Comparison of ENCODE assay signal across 22 cellular contexts in the genomic region with DNA sequence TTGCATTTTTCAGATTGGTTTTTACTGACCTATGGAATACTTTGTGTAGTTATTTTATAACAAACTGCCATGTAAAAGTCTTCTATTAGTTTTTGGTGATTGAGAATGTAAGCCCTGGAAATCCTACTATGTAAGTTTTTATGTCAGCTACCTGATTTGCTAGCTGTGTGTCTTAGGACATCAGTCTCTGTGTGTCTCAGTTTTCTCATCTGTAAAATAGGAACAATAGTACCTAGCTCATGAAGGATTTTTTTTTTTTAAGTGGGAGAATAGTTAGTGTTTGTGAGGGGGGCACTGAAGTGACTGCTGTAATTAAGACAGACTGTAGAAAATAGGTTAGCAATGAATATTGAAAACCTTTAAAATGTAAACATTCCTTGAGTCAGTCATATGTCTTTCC. TPM values are rescaled to one million over a fixed set of nuclear protein-coding genes. Genes with fewer than 3 reads are reported as not detected.
DNase-seq lines count a peak whose midpoint lies in the region; ATAC-seq, FAIRE-seq and TF ChIP-seq lines count a peak whose summit lies in the region.
"Had no signal": no experiment of that assay in that cellular context is flagged by ENCODE, and none has a peak within 500 bp of the region (broad histone marks: within the 10 kb centered on the region; RNA-seq: fewer than 3 reads in every experiment).

No MANE protein-coding gene starts in this region.

- H3K27ac ChIP-seq in K562 (ENCODE audit: extremely low read depth, low read depth, low read length) (no peak overlapping the region), osteoblast (ENCODE audit: low read depth, low read length) (no peak overlapping the region)
- H3K27ac ChIP-seq: 22Rv1, BLaER1, C4-2B had no signal

- no peak for TF ChIP-seq POLR2A in K562 (conservative IDR thresholded peaks at IDR 0.05)

- peaks cover 73% of the 10 kb centered on the region for H3K4me1 Mint-ChIP-seq in activated naive CD4-positive, alpha-beta T cell treated with anti-CD3 and anti-CD28 coated beads, Interleukin-2, amount 50 U/mL, for 24 hours
- H3K4me1 Mint-ChIP-seq in mesothelial cell of epicardium = peaks cover 2% of the 10 kb centered on the region

- no peak for DNase-seq in activated naive CD4-positive, alpha-beta T cell (lab: John Stamatoyannopoulos, UW)
- DNase-seq in K562 (ENCODE audit: extremely low read depth in 1 of 4, low spot score in 3 of 4) = no peak
- no peak for DNase-seq in mesothelial cell of epicardium (ENCODE audit: low spot score in 2 of 2, unreplicated experiment in 2 of 2)
- no peak for DNase-seq in osteoblast (ENCODE audit: insufficient read length, low spot score, missing footprints)
- DNase-seq in D721Med (ENCODE audit: insufficient read length, low spot score) = no peak
- DNase-seq: Caco-2; CD4-positive, CD25-positive, alpha-beta regulatory T cell; CD8-positive, alpha-beta T cell; DMS 273 treated with DMSO at 0.1 percent for 48 hours; DMS79; GF-D8; GOT3; HFFc6 had no signal

- no peak for TF ChIP-seq EP300 in K562 (IDR thresholded peaks at IDR 0.05; ENCODE audit: low read length)

- no peak overlapping the region for H3K4me2 ChIP-seq in K562 (ENCODE audit: insufficient read depth, low read length)
- H3K4me2 ChIP-seq in osteoblast (ENCODE audit: insufficient read depth, low read length) = no peak overlapping the region
- H3K4me2 ChIP-seq: BLaER1 had no signal

- H3K27me3 ChIP-seq in K562 (ENCODE audit: control insufficient read depth in 2 of 2, insufficient read depth in 2 of 2, low read length in 2 of 2) = no peaks in the 10 kb centered on the region
- no peaks in the 10 kb centered on the region for H3K27me3 ChIP-seq in osteoblast (ENCODE audit: insufficient read depth, low read length)
- H3K27me3 ChIP-seq: BLaER1 had no signal

- H3K9me3 ChIP-seq in K562 (replicated peaks; ENCODE audit: control insufficient read depth, insufficient read depth, low read depth, low read length) = no peaks in the 10 kb centered on the region
- no peaks in the 10 kb centered on the region for H3K9me3 ChIP-seq in osteoblast (ENCODE audit: low read depth, low read length)
- H3K9me3 ChIP-seq: BLaER1, Caco-2, HAP-1 had no signal

- CTCF ChIA-PET in K562 (lab: Yijun Ruan, JAX; ENCODE audit: low intra/inter-chr PET ratio) = no interaction called here

- intact Hi-C loops in K562 (cut with micrococcal nuclease) = no loop called here

- FAIRE-seq in K562 (lab: Jason Lieb, UNC) (no peak), D721Med (lab: Jason Lieb, UNC) (no peak)
- FAIRE-seq: A204.1, GM12891, GM18507 had no signal

- peak overlapping the region; percentile 30 for H3K27ac Mint-ChIP-seq in activated naive CD4-positive, alpha-beta T cell treated with anti-CD3 and anti-CD28 coated beads, Interleukin-2, amount 50 U/mL, for 24 hours
- H3K27ac Mint-ChIP-seq in mesothelial cell of epicardium = peak overlapping the region; percentile 39
- H3K27ac Mint-ChIP-seq: B cell; CD8-positive, alpha-beta T cell; HFFc6 had no signal

- no peaks in the 10 kb centered on the region for H4K20me1 ChIP-seq in K562 (replicated peaks; ENCODE audit: control insufficient read depth, insufficient read depth, low read length)
- H4K20me1 ChIP-seq in osteoblast (ENCODE audit: insufficient read depth, low read length) = peaks cover 6% of the 10 kb centered on the region

- BruUV-seq in K562 (replicated peaks; lab: Mats Ljungman, UMichigan) = no TSS peak

- in situ Hi-C loops in K562 (cut with MboI) = no loop called here

- no peaks in the 10 kb centered on the region for H3K27me3 Mint-ChIP-seq in activated naive CD4-positive, alpha-beta T cell treated with anti-CD3 and anti-CD28 coated beads, Interleukin-2, amount 50 U/mL, for 24 hours
- no peaks in the 10 kb centered on the region for H3K27me3 Mint-ChIP-seq in mesothelial cell of epicardium (ENCODE audit: low read depth)
- H3K27me3 Mint-ChIP-seq: B cell; CD4-positive, CD25-positive, alpha-beta regulatory T cell had no signal

- H3K9me3 Mint-ChIP-seq in activated naive CD4-positive, alpha-beta T cell treated with anti-CD3 and anti-CD28 coated beads, Interleukin-2, amount 50 U/mL, for 24 hours = no peaks in the 10 kb centered on the region
- no peaks in the 10 kb centered on the region for H3K9me3 Mint-ChIP-seq in mesothelial cell of epicardium
- H3K9me3 Mint-ChIP-seq: CD4-positive, CD25-positive, alpha-beta regulatory T cell; CD8-positive, alpha-beta T cell; HFFc6 had no signal

- H3K4me1 ChIP-seq in K562 (replicated peaks in 1 of 2; ENCODE audit: control insufficient read depth in 2 of 2, insufficient read depth in 2 of 2, low read length in 2 of 2) = no peaks in the 10 kb centered on the region
- no peaks in the 10 kb centered on the region for H3K4me1 ChIP-seq in osteoblast (ENCODE audit: insufficient read depth, low read length)
- H3K4me1 ChIP-seq: Caco-2, HAP-1 had no signal

- H2AFZ ChIP-seq in K562 (ENCODE audit: low read depth, low read length) (no peak overlapping the region), osteoblast (ENCODE audit: low read length) (no peak overlapping the region)

- TF ChIP-seq CTCF in K562 (IDR thresholded peaks at IDR 0.05 in 2 of 3, conservative IDR thresholded peaks at IDR 0.05 in 1 of 3; ENCODE audit: insufficient read depth in 2 of 3, low read depth in 1 of 3, low read length in 3 of 3) (no peak), mesothelial cell of epicardium (IDR thresholded peaks at IDR 0.05; ENCODE audit: unreplicated experiment) (no peak), osteoblast (IDR thresholded peaks at IDR 0.05; ENCODE audit: extremely low read depth, low read depth, low read length) (no peak), D721Med (IDR thresholded peaks at IDR 0.05; ENCODE audit: insufficient read depth, missing control alignments) (no peak)

- no peak overlapping the region for H3K4me3 ChIP-seq in K562
- H3K4me3 ChIP-seq in osteoblast (ENCODE audit: insufficient read depth, low read length) = no peak overlapping the region
- H3K4me3 ChIP-seq: BLaER1, HAP-1 had no signal

- H3K36me3 ChIP-seq in K562 (ENCODE audit: control insufficient read depth, insufficient read depth, low read length) (no peaks in the 10 kb centered on the region; the same call in 1 of the 3 replicates), osteoblast (ENCODE audit: insufficient read depth, low read length) (no peaks in the 10 kb centered on the region)
- H3K36me3 ChIP-seq: HAP-1 had no signal

- H3K36me3 Mint-ChIP-seq in activated naive CD4-positive, alpha-beta T cell treated with anti-CD3 and anti-CD28 coated beads, Interleukin-2, amount 50 U/mL, for 24 hours = peaks cover 13% of the 10 kb centered on the region
- peaks cover 12% of the 10 kb centered on the region for H3K36me3 Mint-ChIP-seq in mesothelial cell of epicardium

- H3K9me1 ChIP-seq in K562 (ENCODE audit: control insufficient read depth, insufficient read depth, low read length) = no peaks in the 10 kb centered on the region

- no peak for ATAC-seq in K562
- ATAC-seq: CD8-positive, alpha-beta T cell had no signal

- no peak for TF ChIP-seq RAD21 in K562 (CRISPR knock-in tag; conservative IDR thresholded peaks at IDR 0.05 in 1 of 2, IDR thresholded peaks at IDR 0.05 in 1 of 2)

- H3K79me2 ChIP-seq in K562 (ENCODE audit: control insufficient read depth, insufficient read depth, low read length) (peaks cover 32% of the 10 kb centered on the region), osteoblast (ENCODE audit: insufficient read depth, low read length) (peaks cover 48% of the 10 kb centered on the region)

- no peak overlapping the region for H3K4me3 Mint-ChIP-seq in activated naive CD4-positive, alpha-beta T cell treated with anti-CD3 and anti-CD28 coated beads, Interleukin-2, amount 50 U/mL, for 24 hours
- H3K4me3 Mint-ChIP-seq in mesothelial cell of epicardium = no peak overlapping the region
- H3K4me3 Mint-ChIP-seq: B cell; CD4-positive, CD25-positive, alpha-beta regulatory T cell; CD8-positive, alpha-beta T cell; HFFc6 had no signal

- H3K9ac ChIP-seq in K562 (ENCODE audit: insufficient read depth in 1 of 2, low read depth in 2 of 2, low read length in 2 of 2) = no peak overlapping the region
- H3K9ac ChIP-seq: BLaER1 had no signal

- POLR2A ChIA-PET in K562 (lab: Yijun Ruan, JAX) = interaction anchor here (0.6 to 1.6 kb wide), 3 partner anchors 26 to 287 kb away, joined by 3 to 4 read pairs (median 3); no protein-coding TSS in a partner anchor

TF ChIP-seq in K562, 482 proteins besides CTCF, POLR2A, EP300 and RAD21 (continues in another document):
- no peak for TF ChIP-seq CBX8 (IDR thresholded peaks at IDR 0.05; ENCODE audit: borderline replicate concordance, extremely low read depth, low read depth, low read length, poor library complexity, severe bottlenecking)
- peak in 1 of 2 experiments; percentile 59; a peak in 2 of 4 replicates for TF ChIP-seq KDM1A (IDR thresholded peaks at IDR 0.05)
- no peak for TF ChIP-seq JUNB (CRISPR knock-in tag; conservative IDR thresholded peaks at IDR 0.05)
- peak; percentile 86 for TF ChIP-seq BCOR (IDR thresholded peaks at IDR 0.05)
- TF ChIP-seq RBM25 (IDR thresholded peaks at IDR 0.05; ENCODE audit: low read depth, low read length, severe bottlenecking) = peak; percentile 94
- no peak for TF ChIP-seq KLF6 (CRISPR knock-in tag; IDR thresholded peaks at IDR 0.05; ENCODE audit: borderline replicate concordance)
- TF ChIP-seq DACH1 (IDR thresholded peaks at IDR 0.05; ENCODE audit: partially characterized antibody) = no peak
- TF ChIP-seq TCF3 (CRISPR knock-in tag; IDR thresholded peaks at IDR 0.05) = no peak
- peak; percentile 70; the same call in 1 of the 2 replicates for TF ChIP-seq ADNP (tag; IDR thresholded peaks at IDR 0.05)

RNA-seq across cellular contexts. Expression of a gene that starts 51.9 kb away (rescaled TPM):
- 0.05 TPM in 1 of 2 replicates, not detected in the other for total RNA-seq in K562 (2011; cell fraction: chromatin; rRNA removed; ENCODE audit: low replicate concordance)
- total RNA-seq in K562 (2011; cell fraction: nucleolus; rRNA removed) = not detected in 2 replicates
- not detected in 2 replicates for total RNA-seq in K562 (2011; cell fraction: nucleoplasm; rRNA removed)
- total RNA-seq in K562 (2014; rRNA removed) (0.05 TPM in 1 of 2 replicates, not detected in the other), K562 (2014; rRNA removed; fragmentation: Illumina TruSeq; extraction: Trizol) (0.06 TPM in 1 of 2 replicates, not detected in the other), K562 (2015; rRNA removed; fragmentation: Illumina TruSeq; extraction: Trizol) (0.14 and 0.23 TPM in 2 replicates), K562 (2021) (0.07 and 0.11 TPM in 2 replicates), mesothelial cell of epicardium (14.1 to 15.7 TPM (median 15.4 TPM) in 3 replicates), osteoblast (under 0.01 TPM in 2 replicates)
- polyA plus RNA-seq in K562 (2011; rRNA removed) (0.08 and 0.34 TPM in 2 replicates), K562 (2014; fragmentation: Illumina TruSeq; extraction: Trizol) (0.04 and 0.06 TPM in 2 replicates), K562 (2014; fragmentation: Nextera tagmentation; extraction: Ambion mirVana) (under 1 TPM; 0.01 TPM), K562 (2014; rRNA removed) (0.11 TPM in 1 of 2 replicates, not detected in the other)
- 0.06 and 0.25 TPM in 2 replicates for polyA plus RNA-seq in K562 (2011; cell fraction: cytosol; rRNA removed)
- 0.11 TPM in 2 replicates for polyA plus RNA-seq in K562 (2011; cell fraction: nucleus; rRNA removed)
- 0.07 and 0.15 TPM in 2 replicates for polyA plus RNA-seq in K562 (2012)
- polyA minus RNA-seq in K562 (2011; rRNA and poly(A)+ RNA removed) = 0.07 and 0.24 TPM in 2 replicates
- polyA minus RNA-seq in K562 (2011; cell fraction: cytosol; rRNA and poly(A)+ RNA removed) = not detected in 2 replicates
- 0.11 TPM in 1 of 2 replicates, not detected in the other for polyA minus RNA-seq in K562 (2011; cell fraction: nucleus; rRNA and poly(A)+ RNA removed)

Comparison
In these comparisons a context has a peak if more than half of its experiments do, and no peak if none do; other contexts are left out.
1. RNA of a gene that starts 51.9 kb away (total RNA-seq): 14.1 to 15.7 TPM in mesothelial cell of epicardium; 0.05 to 0.23 TPM in K562 and under 0.01 TPM in osteoblast; every median in the first group is over 10 times any median in the second.